Comparison of ENCODE assay signal across 14 cellular contexts in genomic region chr10:79183468-79183865, GRCh38.
DNase-seq lines count a peak whose midpoint lies in the region; ATAC-seq and TF ChIP-seq lines count a peak whose summit lies in the region.
"Had no signal": no experiment of that assay in that cellular context is flagged by ENCODE, and none has a peak within 500 bp of the region (broad histone marks: within the 10 kb centered on the region; RNA-seq: fewer than 3 reads in every experiment).

No MANE protein-coding gene starts in this region.

- TF ChIP-seq POLR2A in breast epithelium (IDR thresholded peaks at IDR 0.05) (no peak), upper lobe of left lung (IDR thresholded peaks at IDR 0.05) (no peak), testis (IDR thresholded peaks at IDR 0.05) (no peak)

- 82 to 91% methylated on average over 5 of the region's 5 CpGs for WGBS in upper lobe of left lung, 2 donors
- WGBS in testis, 2 donors = 85 to 87% methylated on average over 5 of the region's 5 CpGs

- peaks cover 91% of the 10 kb centered on the region for H3K4me1 ChIP-seq in cardiac muscle cell (ENCODE audit: low read depth)
- peaks cover 11 to 12% of the 10 kb centered on the region in 2 donors for H3K4me1 ChIP-seq in breast epithelium
- H3K4me1 ChIP-seq in muscle layer of colon (ENCODE audit: insufficient read depth, low read length) = peaks cover 81% of the 10 kb centered on the region
- H3K4me1 ChIP-seq in upper lobe of left lung = peaks cover 88 to 100% (median 92%) of the 10 kb centered on the region in 4 donors
- H3K4me1 ChIP-seq in testis = peaks cover 73% of the 10 kb centered on the region

- H3K4me3 ChIP-seq in cardiac muscle cell (no peak overlapping the region), breast epithelium (no peak overlapping the region), muscle layer of colon (ENCODE audit: low read depth in 1 of 2, low read length in 2 of 2) (no peak overlapping the region), upper lobe of left lung (no peak overlapping the region), testis (no peak overlapping the region)

- DNase-seq in cardiac muscle cell (ENCODE audit: low read depth in 1 of 2, low spot score in 1 of 2) (no peak), left ventricle myocardium superior (no peak), breast epithelium (ENCODE audit: low spot score in 2 of 2) (no peak), upper lobe of left lung (no peak), testis (no peak), NCI-H2171 (lab: John Stamatoyannopoulos, UW) (no peak)
- DNase-seq: activated CD4-positive, alpha-beta T cell treated with anti-CD3 and anti-CD28 coated beads, Interleukin-2, amount 10 ng/mL, durations not matched to agents 24 days and 14 days; activated T-cell treated with anti-CD3 and anti-CD28 coated beads, Interleukin-2, amount 50 U/mL, for 24 hours; foreskin melanocyte; naive B cell; T-cell had no signal

- intact Hi-C loops in left ventricle myocardium superior (cut with micrococcal nuclease) = loop anchor here (10.0 kb wide), 1 partner anchor 109 kb away; no protein-coding TSS in a partner anchor
- intact Hi-C loops in breast epithelium (cut with DNase I; ENCODE audit: low total_unique reads) = loop anchor here (10.0 kb wide), 1 partner anchor 1139 kb away; no protein-coding TSS in a partner anchor
- intact Hi-C loops in testis (cut with DNase I; ENCODE audit: low total_unique reads) = no loop called here

- TF ChIP-seq EP300 in upper lobe of left lung (IDR thresholded peaks at IDR 0.05) = no peak

- H3K27ac ChIP-seq in cardiac muscle cell (peak overlapping the region; percentile 95), breast epithelium (peak overlapping the region; percentile 66 to 67), muscle layer of colon (ENCODE audit: low read depth, low read length) (peak overlapping the region; percentile 74), upper lobe of left lung (peak overlapping the region; percentile 54 to 78 (median 73)), testis (peak overlapping the region in 1 of 2 donors; percentile 36)

- no peaks in the 10 kb centered on the region for H3K27me3 ChIP-seq in cardiac muscle cell
- H3K27me3 ChIP-seq in breast epithelium = no peaks in the 10 kb centered on the region
- H3K27me3 ChIP-seq in muscle layer of colon (ENCODE audit: control insufficient read depth in 1 of 2, insufficient read depth in 2 of 2, low read length in 2 of 2) = no peaks in the 10 kb centered on the region
- no peaks in the 10 kb centered on the region for H3K27me3 ChIP-seq in upper lobe of left lung
- no peaks in the 10 kb centered on the region for H3K27me3 ChIP-seq in testis

- H3K9ac ChIP-seq in muscle layer of colon (ENCODE audit: low read length) = no peak overlapping the region

- H3K9me3 ChIP-seq in cardiac muscle cell (ENCODE audit: low read depth) (no peaks in the 10 kb centered on the region), breast epithelium (no peaks in the 10 kb centered on the region), muscle layer of colon (ENCODE audit: low read length) (no peaks in the 10 kb centered on the region), upper lobe of left lung (no peaks in the 10 kb centered on the region), testis (no peaks in the 10 kb centered on the region)

- TF ChIP-seq CTCF in cardiac muscle cell (IDR thresholded peaks at IDR 0.05; ENCODE audit: low read depth, low read length) (no peak), breast epithelium (IDR thresholded peaks at IDR 0.05) (no peak), upper lobe of left lung (IDR thresholded peaks at IDR 0.05) (no peak), testis (IDR thresholded peaks at IDR 0.05) (no peak)

- H3K36me3 ChIP-seq in cardiac muscle cell (no peaks in the 10 kb centered on the region), breast epithelium (no peaks in the 10 kb centered on the region), muscle layer of colon (ENCODE audit: insufficient read depth, low read length) (peaks cover 14% of the 10 kb centered on the region), upper lobe of left lung (peaks cover 0 to 10% (median 1%) of the 10 kb centered on the region in 4 donors), testis (ENCODE audit: low read depth, missing control alignments) (no peaks in the 10 kb centered on the region)

- ATAC-seq in left ventricle myocardium superior (no peak), upper lobe of left lung (ENCODE audit: low FRiP score in 2 of 2) (no peak), GM19035 (IDR thresholded peaks at IDR 0.05; ENCODE audit: unreplicated experiment) (no peak)
- ATAC-seq: sciatic nerve, T-cell had no signal
